In the genomic region with DNA sequence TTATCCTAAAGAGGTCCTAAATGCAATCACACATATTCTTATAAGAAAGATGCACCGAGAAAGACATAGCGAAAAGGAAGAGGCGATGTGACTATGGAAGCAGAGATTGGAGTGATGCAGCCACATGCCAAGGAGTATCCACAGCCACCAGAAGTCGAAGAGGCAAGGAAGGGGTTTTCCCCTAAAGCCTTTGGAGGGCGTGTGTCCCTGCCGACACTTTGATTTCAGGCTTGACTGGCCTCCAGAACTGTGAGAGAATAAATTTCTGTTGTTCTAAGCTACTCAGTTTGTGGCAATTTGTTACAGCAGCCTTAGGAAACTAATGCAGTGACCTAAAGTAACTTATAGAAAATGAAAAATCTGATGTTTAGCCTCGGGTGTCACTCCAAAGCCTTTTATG, we compare ENCODE assay signal across 20 cellular contexts.
A peak's percentile ranks its signal among the peaks of the same experiment; 100 is the strongest.
DNase-seq lines count a peak whose midpoint lies in the region; ATAC-seq, FAIRE-seq and TF ChIP-seq lines count a peak whose summit lies in the region.
"Had no signal": no experiment of that assay in that cellular context is flagged by ENCODE, and none has a peak within 500 bp of the region (broad histone marks: within the 10 kb centered on the region; RNA-seq: fewer than 3 reads in every experiment).

No MANE protein-coding gene starts in this region.

- H3F3A ChIP-seq in smooth muscle cell (ENCODE audit: low read depth): no peaks in the 10 kb centered on the region

- POLR2A ChIA-PET in A673 (lab: Charles Lee; ENCODE audit: low non-redundant PET): no interaction called here

- intact Hi-C loops in A673 (cut with micrococcal nuclease; ENCODE audit: unreplicated experiment): no loop called here

- H3K9me3 ChIP-seq in smooth muscle cell (replicated peaks; ENCODE audit: low read depth) (no peaks in the 10 kb centered on the region), A673 (ENCODE audit: low read depth, low read length, poor library complexity, severe bottlenecking) (no peaks in the 10 kb centered on the region)
- H3K9me3 ChIP-seq: A549 had no signal

- H3K27me3 ChIP-seq in smooth muscle cell (ENCODE audit: low read depth) (no peaks in the 10 kb centered on the region), A673 (replicated peaks; ENCODE audit: insufficient read depth, low read depth, low read length, poor library complexity) (no peaks in the 10 kb centered on the region)

- CTCF ChIA-PET in A673 (lab: Charles Lee): no interaction called here

- H3K4me3 ChIP-seq in smooth muscle cell: no peak overlapping the region
- no peak overlapping the region for H3K4me3 ChIP-seq in A673 (ENCODE audit: low read depth, low read length, poor library complexity, severe bottlenecking)
- H3K4me3 ChIP-seq: A549, HAP-1 had no signal

- H3K4me1 ChIP-seq in smooth muscle cell (ENCODE audit: low read depth): no peaks in the 10 kb centered on the region
- no peaks in the 10 kb centered on the region for H3K4me1 ChIP-seq in A673 (ENCODE audit: insufficient read depth, low read length, poor library complexity, severe bottlenecking)
- H3K4me1 ChIP-seq: HAP-1 had no signal

- no peak for ATAC-seq in HG03175 (IDR thresholded peaks at IDR 0.05; ENCODE audit: unreplicated experiment)
- ATAC-seq: A549 had no signal

- H3K79me2 ChIP-seq in smooth muscle cell (ENCODE audit: low read depth): no peaks in the 10 kb centered on the region

- WGBS in smooth muscle cell (ENCODE audit: low lambda C conversion rate): 71% methylated on average over 7 of the region's 7 CpGs

- TF ChIP-seq CTCF in nephron progenitor cell (IDR thresholded peaks at IDR 0.05) (no peak), smooth muscle cell (IDR thresholded peaks at IDR 0.05; ENCODE audit: borderline replicate concordance, insufficient read depth, poor library complexity, severe bottlenecking) (no peak), A673 (conservative IDR thresholded peaks at IDR 0.05; ENCODE audit: low read depth, low read length) (no peak)

- BruUV-seq in A673 (replicated peaks; lab: Mats Ljungman, UMichigan): no TSS peak

- H3K9me3 Mint-ChIP-seq in nephron progenitor cell: peaks cover 19% of the 10 kb centered on the region
- H3K9me3 Mint-ChIP-seq: CD4-positive, alpha-beta memory T cell; HFFc6 had no signal

- H3K27ac ChIP-seq in smooth muscle cell (ENCODE audit: low read depth): no peak overlapping the region
- no peak overlapping the region for H3K27ac ChIP-seq in A673 (ENCODE audit: low read depth, low read length, poor library complexity, severe bottlenecking)
- H3K27ac ChIP-seq: A549 had no signal

- H3K36me3 Mint-ChIP-seq in nephron progenitor cell (ENCODE audit: low read depth): peaks cover 9% of the 10 kb centered on the region
- H3K36me3 Mint-ChIP-seq: CD4-positive, alpha-beta memory T cell had no signal

- H3K27me3 Mint-ChIP-seq in nephron progenitor cell (ENCODE audit: low read depth, poor library complexity): no peaks in the 10 kb centered on the region

- H3K36me3 ChIP-seq in smooth muscle cell (ENCODE audit: low read depth) (no peaks in the 10 kb centered on the region), A673 (ENCODE audit: insufficient read depth, low read length, poor library complexity, severe bottlenecking) (no peaks in the 10 kb centered on the region)
- H3K36me3 ChIP-seq: HAP-1 had no signal

- H3K9ac ChIP-seq in smooth muscle cell (ENCODE audit: low read depth): no peak overlapping the region

- peak overlapping the region; percentile 56 for H2AFZ ChIP-seq in smooth muscle cell (ENCODE audit: low read depth)

- no peak overlapping the region for H3K4me2 ChIP-seq in smooth muscle cell
- H3K4me2 ChIP-seq: A549 had no signal

- no peak for FAIRE-seq in RCC 7860 (lab: Jason Lieb, UNC)
- FAIRE-seq: A549, G401.6, GM12892, H54 had no signal

- DNase-seq in RCC 7860 (ENCODE audit: low spot score) (peak; percentile 42), kidney tubule cell (ENCODE audit: low spot score) (peak; percentile 59), nephron progenitor cell (no peak), smooth muscle cell (lab: John Stamatoyannopoulos, UW; ENCODE audit: unreplicated experiment) (no peak), A673 (ENCODE audit: low spot score) (no peak)
- no peak for DNase-seq in effector CD4-positive, alpha-beta T cell
- DNase-seq: 8988T; C1 segment of cervical spinal cord; CD4-positive, alpha-beta memory T cell; COR-L47; DMS153; DND-41; GOT3; HFFc6 had no signal

- H4K20me1 ChIP-seq in smooth muscle cell (ENCODE audit: low read depth): no peaks in the 10 kb centered on the region

- peak overlapping the region; percentile 4 for H3K27ac Mint-ChIP-seq in nephron progenitor cell
- H3K27ac Mint-ChIP-seq: CD4-positive, alpha-beta memory T cell; HFFc6 had no signal

- H3K4me1 Mint-ChIP-seq in nephron progenitor cell: peaks cover 28% of the 10 kb centered on the region
- H3K4me1 Mint-ChIP-seq: CD4-positive, alpha-beta memory T cell had no signal

- H3K4me3 Mint-ChIP-seq in nephron progenitor cell: no peak overlapping the region
- H3K4me3 Mint-ChIP-seq: CD4-positive, alpha-beta memory T cell; HFFc6 had no signal

Comparison
In these comparisons a context has a peak if more than half of its experiments do, and no peak if none do; other contexts are left out.
1. DNase-seq: peak in RCC 7860 (single experiment) and kidney tubule cell (single experiment); none in nephron progenitor cell (single experiment), smooth muscle cell (single experiment), effector CD4-positive, alpha-beta T cell (single experiment) and A673 (single experiment).